In the genomic region with DNA sequence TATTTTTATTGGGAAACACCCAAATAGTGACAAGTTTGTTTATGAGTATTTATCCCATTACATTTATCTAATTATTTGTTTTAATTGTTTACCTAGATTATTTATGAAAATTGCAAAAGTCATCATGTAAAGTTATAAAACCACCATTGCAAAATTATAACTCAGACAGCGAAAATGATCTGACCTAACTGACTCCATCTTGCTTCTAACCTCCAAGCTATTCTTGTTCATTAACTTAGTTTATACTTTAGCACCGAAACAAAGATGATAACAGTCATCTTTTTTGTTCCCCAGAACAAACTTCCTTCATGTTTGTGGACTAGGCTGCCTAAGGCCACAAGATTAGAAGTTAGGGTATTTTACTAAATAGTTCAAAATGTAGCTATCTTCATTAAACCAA, we compare ENCODE assay signal across 34 cellular contexts.
"Had no signal": no experiment of that assay in that cellular context is flagged by ENCODE, and none has a peak within 500 bp of the region (broad histone marks: within the 10 kb centered on the region; RNA-seq: fewer than 3 reads in every experiment).

No MANE protein-coding gene starts in this region.

- FAIRE-seq: astrocyte, bronchial epithelial cell had no signal

- H3K27ac ChIP-seq: adrenal gland, ascending aorta, body of pancreas, brain microvascular endothelial cell, breast epithelium, cardiac muscle cell had no signal

- DNase-seq: activated effector memory CD4-positive, alpha-beta T cell treated with anti-CD3 and anti-CD28 coated beads, Interleukin-2, amount 50 U/mL, for 16 hours; activated effector memory CD4-positive, alpha-beta T cell treated with Interleukin-2 at 50 U/mL for 16 hours; activated gamma-delta T cell; activated gamma-delta T cell treated with Interleukin-2 at 50 U/mL for 16 hours; activated naive CD4-positive, alpha-beta T cell; activated naive CD4-positive, alpha-beta T cell treated with anti-CD3 and anti-CD28 coated beads for 36 hours; activated naive CD4-positive, alpha-beta T cell treated with anti-CD3 and anti-CD28 coated beads, Interleukin-2, amount 10 ng/mL, durations not matched to agents 7 days and 5 days; activated naive CD4-positive, alpha-beta T cell treated with anti-CD3 and anti-CD28 coated beads, Interleukin-2, amount 50 U/mL, for 16 hours; activated naive CD4-positive, alpha-beta T cell treated with Interleukin-2 at 50 U/mL for 16 hours; activated naive CD8-positive, alpha-beta T cell treated with anti-CD3 and anti-CD28 coated beads for 36 hours; activated naive CD8-positive, alpha-beta T cell treated with anti-CD3 and anti-CD28 coated beads, Interleukin-2, amount 10 ng/mL, durations not matched to agents 7 days and 5 days; activated naive CD8-positive, alpha-beta T cell treated with anti-CD3 and anti-CD28 coated beads, Interleukin-2, amount 50 U/mL, for 24 hours; activated T-cell treated with anti-CD3 and anti-CD28 coated beads, Interleukin-2, amount 50 U/mL, for 1 hour; activated T-cell treated with anti-CD3 and anti-CD28 coated beads, Interleukin-2, amount 50 U/mL, for 24 hours; activated T-cell treated with anti-CD3 and anti-CD28 coated beads, Interleukin-2, amount 50 U/mL, for 4 hours; activated T-cell treated with anti-CD3 and anti-CD28 coated beads, Interleukin-2, amount 50 U/mL, for 48 hours; activated T-cell treated with anti-CD3 and anti-CD28 coated beads, Interleukin-2, amount 50 U/mL, for 72 hours; adrenal gland; amniotic stem cell; amygdala; anterior cingulate cortex; aorta; body of pancreas; brain microvascular endothelial cell; caudate nucleus; central memory CD4-positive, alpha-beta T cell; cerebellar nuclear complex had no signal

- H3K9me3 ChIP-seq: adrenal gland, ascending aorta, body of pancreas, breast epithelium had no signal

- H3K27me3 ChIP-seq: adrenal gland, ascending aorta, body of pancreas, brain microvascular endothelial cell, breast epithelium, cardiac muscle cell had no signal

- ATAC-seq: activated naive CD4-positive, alpha-beta T cell treated with anti-CD3 and anti-CD28 coated beads, Interleukin-2, amount 50 U/mL, for 72 hours; activated naive CD8-positive, alpha-beta T cell treated with anti-CD3 and anti-CD28 coated beads, Interleukin-2, amount 50 U/mL, for 24 hours; activated T-cell treated with anti-CD3 and anti-CD28 coated beads, Interleukin-2, amount 50 U/mL, for 4 hours; activated T-cell treated with anti-CD3 and anti-CD28 coated beads, Interleukin-2, amount 50 U/mL, for 72 hours; activated T-helper 17 cell treated with anti-CD3 and anti-CD28 coated beads, Interleukin-2, amount 50 U/mL, for 72 hours; body of pancreas had no signal

- H3K4me1 ChIP-seq: adrenal gland, ascending aorta, body of pancreas, breast epithelium had no signal

- H3K36me3 ChIP-seq: adrenal gland, ascending aorta, brain microvascular endothelial cell, breast epithelium, cardiac muscle cell had no signal

- H3K4me3 ChIP-seq: adrenal gland, ascending aorta, body of pancreas, breast epithelium, cardiac muscle cell had no signal
